ENCODE assay signal across 14 cellular contexts in genomic region chr21:16840549-16840948, GRCh38.
"Had no signal": no experiment of that assay in that cellular context is flagged by ENCODE, and none has a peak within 500 bp of the region (broad histone marks: within the 10 kb centered on the region; RNA-seq: fewer than 3 reads in every experiment).

No MANE protein-coding gene starts in this region.

- H3K36me3 ChIP-seq: right atrium auricular region, stomach, thoracic aorta, transverse colon had no signal

- H3K9me3 ChIP-seq: mucosa of descending colon, right atrium auricular region, stomach, thoracic aorta, transverse colon had no signal

- H3K4me3 ChIP-seq: mucosa of descending colon, right atrium auricular region, stomach, thoracic aorta, transverse colon had no signal

- ATAC-seq: esophagus mucosa, mucosa of descending colon, natural killer cell had no signal

- DNase-seq: effector memory CD4-positive, alpha-beta T cell; foreskin fibroblast; mucosa of descending colon; natural killer cell; posterior cingulate gyrus; small intestine; stimulated activated CD4-positive, alpha-beta T cell treated with anti-CD3 and anti-CD28 coated beads, Interleukin-12 subunit alpha, Interleukin-12 subunit beta, amount 100 ng/mL, for 4 hours; stimulated activated naive CD4-positive, alpha-beta T cell; stomach; substantia nigra; transverse colon had no signal

- H3K4me1 ChIP-seq: transverse colon had no signal

- H3K27ac ChIP-seq: stomach, thoracic aorta, transverse colon had no signal

- H3K27me3 ChIP-seq: right atrium auricular region, stomach, transverse colon had no signal
